In the genomic region with DNA sequence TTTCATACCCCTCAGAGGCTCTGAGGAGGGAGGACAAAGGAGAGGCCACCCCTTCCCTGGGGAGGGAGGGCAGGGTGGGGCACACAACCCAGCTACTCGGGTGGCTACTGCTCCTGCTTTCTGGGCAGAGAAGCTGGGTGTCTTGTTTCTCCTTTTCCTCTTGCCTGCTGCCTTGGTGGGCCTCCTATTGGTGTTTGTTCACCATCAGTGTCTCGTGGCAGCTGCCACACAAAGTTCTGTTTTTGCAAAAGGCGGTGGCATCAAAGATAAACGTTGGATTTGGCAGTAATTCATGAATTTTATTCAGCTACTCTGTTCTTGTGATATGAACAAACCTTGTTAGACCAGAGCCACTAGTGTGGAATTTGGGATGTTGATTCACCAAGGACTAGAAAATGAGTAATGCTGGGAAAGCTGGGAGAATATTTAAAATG, we compare ENCODE assay signal across 23 cellular contexts.
A peak's percentile ranks its signal among the peaks of the same experiment; 100 is the strongest.
DNase-seq lines count a peak whose midpoint lies in the region; TF ChIP-seq lines count a peak whose summit lies in the region.
"Had no signal": no experiment of that assay in that cellular context is flagged by ENCODE, and none has a peak within 500 bp of the region (broad histone marks: within the 10 kb centered on the region; RNA-seq: fewer than 3 reads in every experiment).

No MANE protein-coding gene starts in this region.

- no peaks in the 10 kb centered on the region for H3K9me3 Mint-ChIP-seq in osteocyte (ENCODE audit: unreplicated experiment)

- H3K4me3 ChIP-seq in SK-N-SH (ENCODE audit: low read depth in 2 of 2, low read length in 1 of 2), result no peak overlapping the region
- H3K4me3 ChIP-seq: left ventricle myocardium inferior, prostate gland, spleen, thoracic aorta had no signal

- H2AFZ ChIP-seq in SK-N-SH (ENCODE audit: low read depth), result peak overlapping the region; percentile 25; the same call in 1 of the 2 replicates

- H3K79me2 ChIP-seq in SK-N-SH (ENCODE audit: insufficient read depth), result no peaks in the 10 kb centered on the region

- no peaks in the 10 kb centered on the region for H3K36me3 ChIP-seq in SK-N-SH (replicated peaks in 1 of 2; ENCODE audit: control insufficient read depth in 1 of 2, insufficient read depth in 2 of 2, low read length in 1 of 2)
- H3K36me3 ChIP-seq: left ventricle myocardium inferior, prostate gland, spleen, thoracic aorta had no signal

- WGBS in SK-N-SH (ENCODE audit: low lambda C conversion rate), result 10% methylated on average over 4 of the region's 4 CpGs

- in situ Hi-C loops in G401 (cut with HindIII; ENCODE audit: low sequenced_read_pairs), result no loop called here

- CTCF ChIA-PET in SK-N-SH (lab: Yijun Ruan, JAX), result interaction anchor here (0.6 to 1.5 kb wide), 3 partner anchors 16 to 343 kb away, joined by 4 to 6 read pairs (median 5); no protein-coding TSS in a partner anchor

- peaks cover 23% of the 10 kb centered on the region for H3K4me1 Mint-ChIP-seq in osteocyte (ENCODE audit: unreplicated experiment)
- H3K4me1 Mint-ChIP-seq: naive B cell had no signal

- peaks cover 5% of the 10 kb centered on the region for H3F3A ChIP-seq in SK-N-SH (replicated peaks; ENCODE audit: insufficient read depth)

- peaks cover 3 to 11% of the 10 kb centered on the region in 2 experiments; a peak in 3 of 4 replicates for H3K4me1 ChIP-seq in SK-N-SH (ENCODE audit: control insufficient read depth in 1 of 2, insufficient read depth in 2 of 2, low read depth in 1 of 2, low read length in 1 of 2)
- H3K4me1 ChIP-seq: prostate gland, spleen had no signal

- peak overlapping the region; percentile 57 for H3K27ac Mint-ChIP-seq in osteocyte (ENCODE audit: unreplicated experiment)
- H3K27ac Mint-ChIP-seq: activated naive CD8-positive, alpha-beta T cell; naive B cell had no signal

- TF ChIP-seq RAD21 in SK-N-SH (IDR thresholded peaks at IDR 0.05; ENCODE audit: low read length), result no peak

- H3K27me3 ChIP-seq in SK-N-SH (ENCODE audit: insufficient read depth), result no peaks in the 10 kb centered on the region

- no peaks in the 10 kb centered on the region for H3K9me3 ChIP-seq in SK-N-SH
- H3K9me3 ChIP-seq: left ventricle myocardium inferior, prostate gland, spleen, thoracic aorta had no signal

- H3K36me3 Mint-ChIP-seq in osteocyte (ENCODE audit: unreplicated experiment), result no peaks in the 10 kb centered on the region
- H3K36me3 Mint-ChIP-seq: activated naive CD8-positive, alpha-beta T cell; naive B cell had no signal

- peak overlapping the region; percentile 56 for H3K4me2 ChIP-seq in SK-N-SH

- H3K27me3 Mint-ChIP-seq in osteocyte (ENCODE audit: unreplicated experiment), result no peaks in the 10 kb centered on the region
- H3K27me3 Mint-ChIP-seq: activated naive CD8-positive, alpha-beta T cell had no signal

- H4K20me1 ChIP-seq in SK-N-SH (ENCODE audit: insufficient read depth), result no peaks in the 10 kb centered on the region

- H3K9me2 ChIP-seq in SK-N-SH, result no peaks in the 10 kb centered on the region

- H3K4me3 Mint-ChIP-seq in osteocyte (ENCODE audit: unreplicated experiment), result no peak overlapping the region
- H3K4me3 Mint-ChIP-seq: activated naive CD8-positive, alpha-beta T cell; naive B cell had no signal

- TF ChIP-seq CTCF in SK-N-SH (IDR thresholded peaks at IDR 0.05), result no peak
- TF ChIP-seq CTCF in osteocyte (IDR thresholded peaks at IDR 0.05), result no peak

- POLR2A ChIA-PET in SK-N-SH (lab: Yijun Ruan, JAX), result no interaction called here

- TF ChIP-seq EP300 in SK-N-SH (IDR thresholded peaks at IDR 0.05; ENCODE audit: borderline replicate concordance in 1 of 2, low read depth in 1 of 2, low read length in 1 of 2), result no peak

- H3K27ac ChIP-seq in SK-N-SH (ENCODE audit: low read depth in 2 of 2, low read length in 1 of 2), result peak overlapping the region; percentile 67 to 79; a peak in 3 of 4 replicates
- H3K27ac ChIP-seq: left ventricle myocardium inferior, prostate gland, VCaP had no signal

- DNase-seq in GM03348 (ENCODE audit: low spot score), result peak; percentile 33
- DNase-seq in SK-N-SH, result no peak
- DNase-seq in fibroblast of peridontal ligament (ENCODE audit: extremely low read depth), result peak; percentile 65
- no peak for DNase-seq in osteocyte (ENCODE audit: extremely low spot score, unreplicated experiment)
- DNase-seq in epidermal melanocyte (ENCODE audit: insufficient read length, low spot score), result no peak
- DNase-seq in NCI-H1048 (lab: John Stamatoyannopoulos, UW), result no peak
- DNase-seq in NCI-H2196 (lab: John Stamatoyannopoulos, UW; ENCODE audit: unreplicated experiment), result no peak
- DNase-seq in G401 (ENCODE audit: low spot score), result no peak
- DNase-seq: activated CD4-positive, alpha-beta T cell treated with anti-CD3 and anti-CD28 coated beads, Interleukin-2, amount 50 U/mL, for 4 hours; activated T-cell treated with anti-CD3 and anti-CD28 coated beads, Interleukin-2, amount 50 U/mL, for 48 hours; DMS 273 treated with DMSO at 0.1 percent for 48 hours; Kasumi-1; left ventricle myocardium inferior; naive B cell; NCI-H1417 treated with DMSO at 0.1 percent for 48 hours; NCI-H2227 treated with DMSO at 0.1 percent for 48 hours; NK-92 treated with Interleukin-12 subunit alpha and Interleukin-12 subunit beta, amount 100 ng/mL, for 24 hours; spleen; T-helper 1 cell had no signal

- peak overlapping the region; percentile 49 for H3K9ac ChIP-seq in SK-N-SH

TF ChIP-seq in SK-N-SH, 30 proteins besides CTCF, POLR2A, EP300 and RAD21:
- TF ChIP-seq JUND (IDR thresholded peaks at IDR 0.05) (peak; percentile 24; the same call in 1 of the 2 replicates), GABPA (IDR thresholded peaks at IDR 0.05; ENCODE audit: low read depth) (no peak), TCF12 (IDR thresholded peaks at IDR 0.05) (0 out of 2 replicates have a peak, but pooled peaks have one; percentile 27), FOSL2 (IDR thresholded peaks at IDR 0.05; ENCODE audit: borderline replicate concordance, low read depth) (peak; percentile 40; the same call in 1 of the 2 replicates), TAF1 (IDR thresholded peaks at IDR 0.05; ENCODE audit: borderline replicate concordance, low read depth, low read length) (0 out of 2 replicates have a peak, but pooled peaks have one; percentile 2)
- TF ChIP-seq, protein P1, sequence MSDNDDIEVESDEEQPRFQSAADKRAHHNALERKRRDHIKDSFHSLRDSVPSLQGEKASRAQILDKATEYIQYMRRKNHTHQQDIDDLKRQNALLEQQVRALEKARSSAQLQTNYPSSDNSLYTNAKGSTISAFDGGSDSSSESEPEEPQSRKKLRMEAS (IDR thresholded peaks at IDR 0.05; ENCODE audit: low read depth), result 0 out of 2 replicates have a peak, but pooled peaks have one; percentile 26
- TF ChIP-seq, protein P2, sequence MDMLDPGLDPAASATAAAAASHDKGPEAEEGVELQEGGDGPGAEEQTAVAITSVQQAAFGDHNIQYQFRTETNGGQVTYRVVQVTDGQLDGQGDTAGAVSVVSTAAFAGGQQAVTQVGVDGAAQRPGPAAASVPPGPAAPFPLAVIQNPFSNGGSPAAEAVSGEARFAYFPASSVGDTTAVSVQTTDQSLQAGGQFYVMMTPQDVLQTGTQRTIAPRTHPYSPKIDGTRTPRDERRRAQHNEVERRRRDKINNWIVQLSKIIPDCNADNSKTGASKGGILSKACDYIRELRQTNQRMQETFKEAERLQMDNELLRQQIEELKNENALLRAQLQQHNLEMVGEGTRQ (IDR thresholded peaks at IDR 0.05; ENCODE audit: borderline replicate concordance, low read depth, low read length), result no peak
- TF ChIP-seq, protein P3, sequence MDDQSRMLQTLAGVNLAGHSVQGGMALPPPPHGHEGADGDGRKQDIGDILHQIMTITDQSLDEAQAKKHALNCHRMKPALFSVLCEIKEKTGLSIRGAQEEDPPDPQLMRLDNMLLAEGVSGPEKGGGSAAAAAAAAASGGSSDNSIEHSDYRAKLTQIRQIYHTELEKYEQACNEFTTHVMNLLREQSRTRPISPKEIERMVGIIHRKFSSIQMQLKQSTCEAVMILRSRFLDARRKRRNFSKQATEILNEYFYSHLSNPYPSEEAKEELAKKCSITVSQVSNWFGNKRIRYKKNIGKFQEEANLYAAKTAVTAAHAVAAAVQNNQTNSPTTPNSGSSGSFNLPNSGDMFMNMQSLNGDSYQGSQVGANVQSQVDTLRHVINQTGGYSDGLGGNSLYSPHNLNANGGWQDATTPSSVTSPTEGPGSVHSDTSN (IDR thresholded peaks at IDR 0.05), result peak; percentile 11; the same call in 1 of the 2 replicates

Comparison
In these comparisons a context has a peak if more than half of its experiments do, and no peak if none do; other contexts are left out.
1. DNase-seq: peak in GM03348 (single experiment) and fibroblast of peridontal ligament (single experiment); none in SK-N-SH (single experiment), osteocyte (single experiment), epidermal melanocyte (single experiment), NCI-H1048 (single experiment), NCI-H2196 (single experiment) and G401 (single experiment).